In the genomic region with DNA sequence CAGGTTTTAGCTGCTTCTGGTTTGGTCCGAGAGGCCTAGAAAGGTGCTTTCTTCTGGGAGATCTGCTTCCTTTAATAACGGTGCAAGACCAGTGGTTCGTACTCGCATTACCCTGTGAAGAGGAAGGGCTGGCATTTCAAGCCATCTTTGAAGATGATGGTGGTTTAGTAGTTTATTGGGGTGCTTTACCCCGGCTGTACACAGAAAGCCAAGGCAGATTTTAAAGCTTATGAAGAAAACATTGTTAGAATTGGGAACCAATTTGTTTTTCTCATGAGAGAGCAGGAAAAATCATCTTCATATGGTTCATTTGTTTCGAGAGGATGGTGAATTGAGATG, we compare ENCODE assay signal across 10 cellular contexts. TPM values are rescaled to one million over a fixed set of nuclear protein-coding genes. Genes with fewer than 3 reads are reported as not detected.
DNase-seq lines count a peak whose midpoint lies in the region; ATAC-seq and TF ChIP-seq lines count a peak whose summit lies in the region.
"Had no signal": no experiment of that assay in that cellular context is flagged by ENCODE, and none has a peak within 500 bp of the region (broad histone marks: within the 10 kb centered on the region; RNA-seq: fewer than 3 reads in every experiment).

No MANE protein-coding gene starts in this region.

- no peak for DNase-seq in CD8-positive, alpha-beta T cell
- DNase-seq in MM.1S (no peak), neural crest cell (ENCODE audit: low read depth, low spot score) (no peak), middle frontal gyrus (ENCODE audit: extremely low spot score, low spot score) (no peak), medulla oblongata (ENCODE audit: extremely low spot score) (no peak), NCI-H2029 (lab: John Stamatoyannopoulos, UW) (no peak)

- no peak overlapping the region for H3K27ac ChIP-seq in CD8-positive, alpha-beta T cell (ENCODE audit: low read depth, low read length)
- H3K27ac ChIP-seq in MM.1S (ENCODE audit: low read length), result peak overlapping the region; percentile 98; the same call in 1 of the 2 replicates
- H3K27ac ChIP-seq: psoas muscle had no signal

- peak overlapping the region; percentile 70 for H3K4me2 ChIP-seq in MM.1S (ENCODE audit: low read depth, low read length)

- no peak overlapping the region for H3K4me3 ChIP-seq in CD8-positive, alpha-beta T cell (ENCODE audit: low read depth, low read length)
- H3K4me3 ChIP-seq in MM.1S (ENCODE audit: low read length), result peak overlapping the region; percentile 91
- H3K4me3 ChIP-seq: psoas muscle had no signal

- peaks cover 75% of the 10 kb centered on the region for H3F3A ChIP-seq in MM.1S (ENCODE audit: insufficient read depth, low read length)

- CTCF ChIA-PET in CD8-positive, alpha-beta T cell (lab: Charles Lee), result interaction anchor here (0.7 to 14.0 kb wide), 68 partner anchors 9 to 977 kb away, joined by 3 to 260 read pairs (median 6); no protein-coding TSS in a partner anchor

- peaks cover 72% of the 10 kb centered on the region for H3K36me3 Mint-ChIP-seq in CD8-positive, alpha-beta T cell
- H3K36me3 Mint-ChIP-seq in dendritic cell treated with granulocyte-macrophage colony-stimulating factor and Interleukin-4, amounts not matched to agents 40 ng/mL and 50 ng/mL, for 4 days (ENCODE audit: low read depth), result peaks cover 25% of the 10 kb centered on the region
- H3K36me3 Mint-ChIP-seq in neural crest cell (ENCODE audit: low read depth), result peaks cover 25% of the 10 kb centered on the region

- H3K9ac ChIP-seq in MM.1S (ENCODE audit: low read length), result peak overlapping the region; percentile 100

- H3K27me3 Mint-ChIP-seq in CD8-positive, alpha-beta T cell (ENCODE audit: low read depth), result no peaks in the 10 kb centered on the region
- peaks cover 54% of the 10 kb centered on the region for H3K27me3 Mint-ChIP-seq in dendritic cell treated with granulocyte-macrophage colony-stimulating factor and Interleukin-4, amounts not matched to agents 40 ng/mL and 50 ng/mL, for 4 days
- H3K27me3 Mint-ChIP-seq in neural crest cell (ENCODE audit: low read depth), result peaks cover 3% of the 10 kb centered on the region

- H4K20me1 ChIP-seq in MM.1S (ENCODE audit: insufficient read depth, low read length), result peaks cover 60% of the 10 kb centered on the region

- peaks cover 67% of the 10 kb centered on the region for H3K4me1 ChIP-seq in CD8-positive, alpha-beta T cell (ENCODE audit: insufficient read depth, low read length)
- H3K4me1 ChIP-seq in MM.1S (ENCODE audit: low read length), result peaks cover 43% of the 10 kb centered on the region

- no peak overlapping the region for H2AFZ ChIP-seq in MM.1S (ENCODE audit: low read length)

- H3K36me3 ChIP-seq in CD8-positive, alpha-beta T cell (ENCODE audit: insufficient read depth, low read length), result peaks cover 51% of the 10 kb centered on the region
- H3K36me3 ChIP-seq in MM.1S (replicated peaks; ENCODE audit: insufficient read depth, low read length), result peaks cover 48% of the 10 kb centered on the region

- no peaks in the 10 kb centered on the region for H3K9me2 ChIP-seq in MM.1S (replicated peaks; ENCODE audit: insufficient read depth, low read length)

- peak overlapping the region; percentile 98 for H3K27ac Mint-ChIP-seq in CD8-positive, alpha-beta T cell
- H3K27ac Mint-ChIP-seq in dendritic cell treated with granulocyte-macrophage colony-stimulating factor and Interleukin-4, amounts not matched to agents 40 ng/mL and 50 ng/mL, for 4 days, result no peak overlapping the region
- no peak overlapping the region for H3K27ac Mint-ChIP-seq in neural crest cell (ENCODE audit: unreplicated experiment)

- no peak for ATAC-seq in CD8-positive, alpha-beta T cell
- ATAC-seq in GM18511 (IDR thresholded peaks at IDR 0.05; ENCODE audit: unreplicated experiment), result no peak

- no peaks in the 10 kb centered on the region for H3K9me3 Mint-ChIP-seq in CD8-positive, alpha-beta T cell
- H3K9me3 Mint-ChIP-seq in dendritic cell treated with granulocyte-macrophage colony-stimulating factor and Interleukin-4, amounts not matched to agents 40 ng/mL and 50 ng/mL, for 4 days, result no peaks in the 10 kb centered on the region
- no peaks in the 10 kb centered on the region for H3K9me3 Mint-ChIP-seq in neural crest cell

- H3K4me3 Mint-ChIP-seq in CD8-positive, alpha-beta T cell, result peak overlapping the region; percentile 97
- peak overlapping the region; percentile 40 for H3K4me3 Mint-ChIP-seq in dendritic cell treated with granulocyte-macrophage colony-stimulating factor and Interleukin-4, amounts not matched to agents 40 ng/mL and 50 ng/mL, for 4 days
- H3K4me3 Mint-ChIP-seq in neural crest cell, result peak overlapping the region; percentile 99

- H3K79me2 ChIP-seq in MM.1S (ENCODE audit: low read length), result peaks cover 93% of the 10 kb centered on the region

- POLR2A ChIA-PET in CD8-positive, alpha-beta T cell (lab: Charles Lee), result interaction anchor here (0.6 to 4.2 kb wide), 20 partner anchors 9 to 1437 kb away, joined by 3 to 25 read pairs (median 5); partner anchors contain the start of gene PARP11

- no peaks in the 10 kb centered on the region for H3K9me3 ChIP-seq in CD8-positive, alpha-beta T cell (ENCODE audit: low read length)
- H3K9me3 ChIP-seq in MM.1S (replicated peaks; ENCODE audit: insufficient read depth, low read length), result no peaks in the 10 kb centered on the region
- H3K9me3 ChIP-seq: ascending aorta, psoas muscle had no signal

- peak; percentile 21 for TF ChIP-seq CTCF in CD8-positive, alpha-beta T cell (IDR thresholded peaks at IDR 0.05)
- TF ChIP-seq CTCF in MM.1S (IDR thresholded peaks at IDR 0.05; ENCODE audit: low read length) (no peak), neural crest cell (conservative IDR thresholded peaks at IDR 0.05) (peak; percentile 38)

- H3K27me3 ChIP-seq in CD8-positive, alpha-beta T cell (ENCODE audit: insufficient read depth, low read length), result no peaks in the 10 kb centered on the region
- H3K27me3 ChIP-seq in MM.1S (replicated peaks; ENCODE audit: insufficient read depth, low read length), result no peaks in the 10 kb centered on the region
- H3K27me3 ChIP-seq: ascending aorta had no signal

- peaks cover 69% of the 10 kb centered on the region for H3K4me1 Mint-ChIP-seq in CD8-positive, alpha-beta T cell (ENCODE audit: low read depth)
- peaks cover 72% of the 10 kb centered on the region for H3K4me1 Mint-ChIP-seq in dendritic cell treated with granulocyte-macrophage colony-stimulating factor and Interleukin-4, amounts not matched to agents 40 ng/mL and 50 ng/mL, for 4 days (ENCODE audit: low read depth)
- H3K4me1 Mint-ChIP-seq in neural crest cell, result peaks cover 70% of the 10 kb centered on the region

- intact Hi-C loops in CD8-positive, alpha-beta T cell (cut with DNase I, micrococcal nuclease), result loop anchor here (1.0 to 10.0 kb wide), 14 partner anchors 8 to 1202 kb away; partner anchors contain the start of gene TSPAN9 (in 1 of the 2)
- intact Hi-C loops in dendritic cell treated with granulocyte-macrophage colony-stimulating factor and Interleukin-4, amounts not matched to agents 40 ng/mL and 50 ng/mL, for 4 days (cut with micrococcal nuclease), result loop anchor here (1.0 to 2.0 kb wide), 3 partner anchors 240 to 392 kb away; no protein-coding TSS in a partner anchor

RNA-seq across cellular contexts. Expression of gene CCND2, which starts 3.6 kb away (rescaled TPM):
- total RNA-seq in CD8-positive, alpha-beta T cell, result 100 to 1,000 TPM; 155 TPM
- total RNA-seq in neural crest cell, result 186 TPM in 2 replicates

RNA-seq across cellular contexts. Expression of gene TIGAR, which starts 43.8 kb away (rescaled TPM):
- 10 to 100 TPM; 14.0 to 15.8 TPM for total RNA-seq in CD8-positive, alpha-beta T cell
- 15.4 and 18.1 TPM in 2 replicates for total RNA-seq in neural crest cell

Comparison
In these comparisons a context has a peak if more than half of its experiments do, and no peak if none do; other contexts are left out.
1. H3K4me3 Mint-ChIP-seq: peak in every context shown above with its lines; median percentile 99 in neural crest cell; 97 in CD8-positive, alpha-beta T cell; 40 in dendritic cell treated with granulocyte-macrophage colony-stimulating factor and Interleukin-4, amounts not matched to agents 40 ng/mL and 50 ng/mL, for 4 days.